In the genomic region with DNA sequence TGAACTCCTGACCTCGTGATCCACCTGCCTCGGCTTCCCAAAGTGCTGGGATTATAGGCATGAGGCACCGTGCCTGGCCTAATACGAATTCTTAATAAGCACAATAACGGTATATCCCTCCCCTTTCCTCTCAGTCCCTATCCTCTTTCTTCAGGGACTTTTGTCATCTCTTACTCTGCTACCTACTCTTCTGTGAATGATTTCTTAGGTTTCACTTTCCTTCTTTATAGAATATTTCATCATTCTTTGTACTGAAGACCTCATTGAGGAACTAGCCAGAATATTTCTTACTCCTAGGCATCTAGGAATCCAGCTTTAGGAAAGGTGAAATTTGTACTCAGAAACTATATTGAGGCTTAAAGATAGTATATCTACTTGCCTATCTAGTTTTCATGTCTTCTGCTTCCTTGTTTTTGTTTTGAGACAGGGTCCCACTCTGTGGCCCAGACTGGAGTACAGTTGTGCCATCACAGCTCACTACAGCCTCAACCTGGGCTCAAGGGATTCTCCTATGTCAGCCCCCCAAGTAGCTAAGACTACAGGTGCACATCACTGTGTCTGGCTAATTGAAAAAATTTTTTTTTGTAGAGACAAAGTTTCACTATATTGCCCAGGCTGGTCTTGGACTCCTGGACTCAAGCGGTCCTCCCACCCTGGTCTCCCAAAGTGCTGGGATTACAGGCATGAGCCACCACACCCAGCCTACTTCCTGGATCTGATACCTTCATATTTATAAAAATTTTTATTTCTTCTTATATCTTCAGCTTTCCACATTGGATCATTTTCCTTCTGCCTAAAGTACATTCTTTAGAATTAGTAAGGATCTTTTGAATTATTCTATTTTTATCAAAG, we compare ENCODE assay signal across 13 cellular contexts.
A peak's percentile ranks its signal among the peaks of the same experiment; 100 is the strongest.
DNase-seq lines count a peak whose midpoint lies in the region; ATAC-seq and TF ChIP-seq lines count a peak whose summit lies in the region.
"Had no signal": no experiment of that assay in that cellular context is flagged by ENCODE, and none has a peak within 500 bp of the region (broad histone marks: within the 10 kb centered on the region; RNA-seq: fewer than 3 reads in every experiment).

No MANE protein-coding gene starts in this region.

- H3K4me3 Mint-ChIP-seq in CD4-positive, alpha-beta T cell = no peak overlapping the region
- H3K4me3 Mint-ChIP-seq in activated T-helper 2 cell treated with anti-CD3 and anti-CD28 coated beads, Interferon-gamma antibody, Interleukin-2, Interleukin-4, amounts not matched to agents 10 μg/mL and 5 μg/mL and 100 μg/mL, durations not matched to agents 14 hours and 24 hours and 36 hours (ENCODE audit: low read depth) = no peak overlapping the region
- H3K4me3 Mint-ChIP-seq in glutamatergic neuron (ENCODE audit: unreplicated experiment) (no peak overlapping the region), nephron progenitor cell (no peak overlapping the region)

- POLR2A ChIA-PET in CD4-positive, alpha-beta T cell (lab: Charles Lee) = no interaction called here
- POLR2A ChIA-PET in A673 (lab: Charles Lee; ENCODE audit: low non-redundant PET) = no interaction called here

- H3K27me3 Mint-ChIP-seq in CD4-positive, alpha-beta T cell = no peaks in the 10 kb centered on the region
- no peaks in the 10 kb centered on the region for H3K27me3 Mint-ChIP-seq in activated T-helper 2 cell treated with anti-CD3 and anti-CD28 coated beads, Interferon-gamma antibody, Interleukin-2, Interleukin-4, amounts not matched to agents 10 μg/mL and 5 μg/mL and 100 μg/mL, durations not matched to agents 14 hours and 24 hours and 36 hours (ENCODE audit: low read depth)
- H3K27me3 Mint-ChIP-seq in glutamatergic neuron (ENCODE audit: unreplicated experiment) (no peaks in the 10 kb centered on the region), nephron progenitor cell (ENCODE audit: low read depth, poor library complexity) (no peaks in the 10 kb centered on the region)

- no peak overlapping the region for H3K4me3 ChIP-seq in A673 (ENCODE audit: low read depth, low read length, poor library complexity, severe bottlenecking)
- H3K4me3 ChIP-seq: breast epithelium, thyroid gland had no signal

- no peaks in the 10 kb centered on the region for H3K4me1 ChIP-seq in A673 (ENCODE audit: insufficient read depth, low read length, poor library complexity, severe bottlenecking)
- H3K4me1 ChIP-seq: breast epithelium, foreskin keratinocyte, thyroid gland had no signal

- intact Hi-C loops in CD4-positive, alpha-beta T cell (cut with DNase I, micrococcal nuclease) = no loop called here
- intact Hi-C loops in activated T-helper 2 cell treated with anti-CD3 and anti-CD28 coated beads, Interferon-gamma antibody, Interleukin-2, Interleukin-4, amounts not matched to agents 10 μg/mL and 5 μg/mL and 100 μg/mL, durations not matched to agents 14 hours and 24 hours and 36 hours (cut with micrococcal nuclease) = no loop called here
- intact Hi-C loops in A673 (cut with micrococcal nuclease; ENCODE audit: unreplicated experiment) = no loop called here

- CTCF ChIA-PET in CD4-positive, alpha-beta T cell (lab: Charles Lee) = interaction anchor here (0.5 kb wide), 1 partner anchor 17 kb away, joined by 6 read pairs; no protein-coding TSS in a partner anchor
- CTCF ChIA-PET in A673 (lab: Charles Lee) = no interaction called here

- no peak for TF ChIP-seq CTCF in CD4-positive, alpha-beta T cell (IDR thresholded peaks at IDR 0.05)
- TF ChIP-seq CTCF in A673 (conservative IDR thresholded peaks at IDR 0.05; ENCODE audit: low read depth, low read length) = no peak
- TF ChIP-seq CTCF in glutamatergic neuron (IDR thresholded peaks at IDR 0.05; ENCODE audit: partially characterized antibody, unreplicated experiment) = no peak
- TF ChIP-seq CTCF in nephron progenitor cell (IDR thresholded peaks at IDR 0.05) = no peak

- no peak for ATAC-seq in CD4-positive, alpha-beta T cell (ENCODE audit: poor library complexity)
- peak; percentile 73 for ATAC-seq in GM19025 (IDR thresholded peaks at IDR 0.05; ENCODE audit: low read depth, unreplicated experiment)
- ATAC-seq in HG03066 (IDR thresholded peaks at IDR 0.05; ENCODE audit: low read depth, unreplicated experiment) = peak; percentile 70
- ATAC-seq: foreskin keratinocyte had no signal

- peaks cover 54% of the 10 kb centered on the region for H3K4me1 Mint-ChIP-seq in CD4-positive, alpha-beta T cell (ENCODE audit: low read depth)
- peaks cover 23% of the 10 kb centered on the region for H3K4me1 Mint-ChIP-seq in activated T-helper 2 cell treated with anti-CD3 and anti-CD28 coated beads, Interferon-gamma antibody, Interleukin-2, Interleukin-4, amounts not matched to agents 10 μg/mL and 5 μg/mL and 100 μg/mL, durations not matched to agents 14 hours and 24 hours and 36 hours (ENCODE audit: low read depth)
- H3K4me1 Mint-ChIP-seq in glutamatergic neuron (ENCODE audit: low read depth, unreplicated experiment) (no peaks in the 10 kb centered on the region), nephron progenitor cell (no peaks in the 10 kb centered on the region)

- H3K36me3 ChIP-seq in A673 (ENCODE audit: insufficient read depth, low read length, poor library complexity, severe bottlenecking) = peaks cover 31% of the 10 kb centered on the region
- H3K36me3 ChIP-seq: breast epithelium had no signal

- H3K27ac Mint-ChIP-seq in CD4-positive, alpha-beta T cell = peak overlapping the region; percentile 8
- peak overlapping the region; percentile 61 for H3K27ac Mint-ChIP-seq in activated T-helper 2 cell treated with anti-CD3 and anti-CD28 coated beads, Interferon-gamma antibody, Interleukin-2, Interleukin-4, amounts not matched to agents 10 μg/mL and 5 μg/mL and 100 μg/mL, durations not matched to agents 14 hours and 24 hours and 36 hours
- H3K27ac Mint-ChIP-seq in glutamatergic neuron (ENCODE audit: unreplicated experiment) (no peak overlapping the region), nephron progenitor cell (no peak overlapping the region)

- H3K9me3 ChIP-seq in CD4-positive, alpha-beta T cell (ENCODE audit: control insufficient read depth, low read length) = no peaks in the 10 kb centered on the region
- H3K9me3 ChIP-seq in A673 (ENCODE audit: low read depth, low read length, poor library complexity, severe bottlenecking) = no peaks in the 10 kb centered on the region
- H3K9me3 ChIP-seq: breast epithelium, thyroid gland had no signal

- peaks cover 83% of the 10 kb centered on the region for H3K36me3 Mint-ChIP-seq in CD4-positive, alpha-beta T cell (ENCODE audit: low read depth)
- H3K36me3 Mint-ChIP-seq in activated T-helper 2 cell treated with anti-CD3 and anti-CD28 coated beads, Interferon-gamma antibody, Interleukin-2, Interleukin-4, amounts not matched to agents 10 μg/mL and 5 μg/mL and 100 μg/mL, durations not matched to agents 14 hours and 24 hours and 36 hours (ENCODE audit: low read depth) = peaks cover 60% of the 10 kb centered on the region
- H3K36me3 Mint-ChIP-seq in glutamatergic neuron (ENCODE audit: unreplicated experiment) (no peaks in the 10 kb centered on the region), nephron progenitor cell (ENCODE audit: low read depth) (peaks cover 78% of the 10 kb centered on the region)

- no peak for DNase-seq in CD4-positive, alpha-beta T cell
- DNase-seq in activated T-helper 2 cell treated with anti-CD3 and anti-CD28 coated beads, Interferon-gamma antibody, Interleukin-2, Interleukin-4, amounts not matched to agents 10 μg/mL and 5 μg/mL and 100 μg/mL, durations not matched to agents 14 hours and 24 hours and 36 hours (ENCODE audit: low spot score) = no peak
- DNase-seq in A673 (ENCODE audit: low spot score) = no peak
- no peak for DNase-seq in glutamatergic neuron
- DNase-seq in NCI-H2107 (lab: John Stamatoyannopoulos, UW) = no peak
- DNase-seq in nephron progenitor cell = no peak
- DNase-seq: foreskin keratinocyte, IMR-90, NCI-H748 treated with DMSO at 0.1 percent for 48 hours, thyroid gland had no signal

- H3K27ac ChIP-seq in CD4-positive, alpha-beta T cell (ENCODE audit: low read depth, low read length) = no peak overlapping the region
- H3K27ac ChIP-seq in A673 (ENCODE audit: low read depth, low read length, poor library complexity, severe bottlenecking) = no peak overlapping the region
- H3K27ac ChIP-seq: breast epithelium, foreskin keratinocyte, thyroid gland had no signal

- H3K27me3 ChIP-seq in CD4-positive, alpha-beta T cell (ENCODE audit: control insufficient read depth, insufficient read depth, low read length) = no peaks in the 10 kb centered on the region
- no peaks in the 10 kb centered on the region for H3K27me3 ChIP-seq in A673 (replicated peaks; ENCODE audit: insufficient read depth, low read depth, low read length, poor library complexity)
- H3K27me3 ChIP-seq: breast epithelium, foreskin keratinocyte, thyroid gland had no signal

- no TSS peak for BruUV-seq in A673 (replicated peaks; lab: Mats Ljungman, UMichigan)

- H3K9me3 Mint-ChIP-seq in CD4-positive, alpha-beta T cell = no peaks in the 10 kb centered on the region
- H3K9me3 Mint-ChIP-seq in activated T-helper 2 cell treated with anti-CD3 and anti-CD28 coated beads, Interferon-gamma antibody, Interleukin-2, Interleukin-4, amounts not matched to agents 10 μg/mL and 5 μg/mL and 100 μg/mL, durations not matched to agents 14 hours and 24 hours and 36 hours = no peaks in the 10 kb centered on the region
- H3K9me3 Mint-ChIP-seq in glutamatergic neuron (ENCODE audit: unreplicated experiment) (peaks cover 2% of the 10 kb centered on the region), nephron progenitor cell (no peaks in the 10 kb centered on the region)

Comparison
In these comparisons a context has a peak if more than half of its experiments do, and no peak if none do; other contexts are left out.
1. H3K27ac Mint-ChIP-seq: peak in CD4-positive, alpha-beta T cell (single experiment) and activated T-helper 2 cell treated with anti-CD3 and anti-CD28 coated beads, Interferon-gamma antibody, Interleukin-2, Interleukin-4, amounts not matched to agents 10 μg/mL and 5 μg/mL and 100 μg/mL, durations not matched to agents 14 hours and 24 hours and 36 hours (single experiment); none in glutamatergic neuron (single experiment) and nephron progenitor cell (single experiment).